In genomic region chrX:41468647-41469323, GRCh38 we compare ENCODE assay signal across 12 cellular contexts. TPM values are rescaled to one million over a fixed set of nuclear protein-coding genes. Genes with fewer than 3 reads are reported as not detected.
DNase-seq lines count a peak whose midpoint lies in the region; ATAC-seq and TF ChIP-seq lines count a peak whose summit lies in the region.
"Had no signal": no experiment of that assay in that cellular context is flagged by ENCODE, and none has a peak within 500 bp of the region (broad histone marks: within the 10 kb centered on the region; RNA-seq: fewer than 3 reads in every experiment).

No MANE protein-coding gene starts in this region.

- CTCF ChIA-PET in CD4-positive, alpha-beta memory T cell (lab: Charles Lee; ENCODE audit: partially characterized antibody): no interaction called here

- H3K27me3 Mint-ChIP-seq in activated T-helper 17 cell treated with anti-CD3 and anti-CD28 coated beads, Interleukin-2, amount 50 U/mL, for 72 hours: no peaks in the 10 kb centered on the region
- no peaks in the 10 kb centered on the region for H3K27me3 Mint-ChIP-seq in CD4-positive, alpha-beta memory T cell
- H3K27me3 Mint-ChIP-seq: activated naive CD4-positive, alpha-beta T cell treated with anti-CD3 and anti-CD28 coated beads, Interleukin-2, amount 50 U/mL, for 24 hours had no signal

- H3K9me3 ChIP-seq in gastrocnemius medialis: no peaks in the 10 kb centered on the region
- no peaks in the 10 kb centered on the region for H3K9me3 ChIP-seq in CD4-positive, alpha-beta memory T cell (ENCODE audit: control insufficient read depth in 1 of 2, low read length in 2 of 2)

- H3K27ac Mint-ChIP-seq in activated T-helper 17 cell treated with anti-CD3 and anti-CD28 coated beads, Interleukin-2, amount 50 U/mL, for 72 hours: no peak overlapping the region
- no peak overlapping the region for H3K27ac Mint-ChIP-seq in CD4-positive, alpha-beta memory T cell
- H3K27ac Mint-ChIP-seq: activated naive CD4-positive, alpha-beta T cell treated with anti-CD3 and anti-CD28 coated beads, Interleukin-2, amount 50 U/mL, for 24 hours; HFFc6 had no signal

- POLR2A ChIA-PET in CD4-positive, alpha-beta memory T cell (lab: Charles Lee; ENCODE audit: partially characterized antibody): no interaction called here

- H3K36me3 Mint-ChIP-seq in activated T-helper 17 cell treated with anti-CD3 and anti-CD28 coated beads, Interleukin-2, amount 50 U/mL, for 72 hours (ENCODE audit: low read depth): no peaks in the 10 kb centered on the region
- H3K36me3 Mint-ChIP-seq in CD4-positive, alpha-beta memory T cell: no peaks in the 10 kb centered on the region
- H3K36me3 Mint-ChIP-seq: activated naive CD4-positive, alpha-beta T cell treated with anti-CD3 and anti-CD28 coated beads, Interleukin-2, amount 50 U/mL, for 24 hours had no signal

- peak overlapping the region; percentile 82 to 87 (median 85) for H3K27ac ChIP-seq in gastrocnemius medialis
- H3K27ac ChIP-seq in CD4-positive, alpha-beta memory T cell (ENCODE audit: low read depth, low read length): no peak overlapping the region

- H3K4me1 Mint-ChIP-seq in activated T-helper 17 cell treated with anti-CD3 and anti-CD28 coated beads, Interleukin-2, amount 50 U/mL, for 72 hours: no peaks in the 10 kb centered on the region
- H3K4me1 Mint-ChIP-seq in CD4-positive, alpha-beta memory T cell: no peaks in the 10 kb centered on the region
- H3K4me1 Mint-ChIP-seq: activated naive CD4-positive, alpha-beta T cell treated with anti-CD3 and anti-CD28 coated beads, Interleukin-2, amount 50 U/mL, for 24 hours had no signal

- in situ Hi-C loops in gastrocnemius medialis (cut with MboI; ENCODE audit: low sequenced_read_pairs in 4 of 4): no loop called here

- intact Hi-C loops in gastrocnemius medialis (cut with DNase I; ENCODE audit: low total_unique reads): no loop called here
- intact Hi-C loops in CD4-positive, alpha-beta memory T cell (cut with micrococcal nuclease): no loop called here

- no peaks in the 10 kb centered on the region for H3K27me3 ChIP-seq in gastrocnemius medialis
- no peaks in the 10 kb centered on the region for H3K27me3 ChIP-seq in CD4-positive, alpha-beta memory T cell (ENCODE audit: insufficient read depth, low read length)

- ATAC-seq in gastrocnemius medialis: peak; percentile 96 to 99
- no peak for ATAC-seq in activated T-helper 17 cell treated with anti-CD3 and anti-CD28 coated beads, Interleukin-2, amount 50 U/mL, for 72 hours (replicated peaks)

- H3K4me3 ChIP-seq in fibroblast of villous mesenchyme (ENCODE audit: low read depth, low read length) (no peak overlapping the region), gastrocnemius medialis (no peak overlapping the region)
- no peak overlapping the region for H3K4me3 ChIP-seq in CD4-positive, alpha-beta memory T cell (ENCODE audit: low read length in 2 of 2)

- peak; percentile 33 for DNase-seq in M059J (ENCODE audit: low read depth)
- peak; percentile 68 for DNase-seq in NCI-H748 treated with DMSO at 0.1 percent for 48 hours (lab: John Stamatoyannopoulos, UW)
- peak; percentile 32 for DNase-seq in fibroblast of villous mesenchyme (ENCODE audit: low read depth)
- peak; percentile 59 to 70 for DNase-seq in gastrocnemius medialis
- DNase-seq in SKM-1 (lab: John Stamatoyannopoulos, UW; ENCODE audit: unreplicated experiment): no peak
- DNase-seq in CD4-positive, alpha-beta memory T cell: no peak
- DNase-seq: activated CD4-positive, CD25-positive, alpha-beta regulatory T cell; HFFc6; stimulated activated naive CD4-positive, alpha-beta T cell had no signal

- peak in 1 of 2 donors; percentile 18 for TF ChIP-seq POLR2A in gastrocnemius medialis (IDR thresholded peaks at IDR 0.05)

- no peaks in the 10 kb centered on the region for H3K9me3 Mint-ChIP-seq in activated T-helper 17 cell treated with anti-CD3 and anti-CD28 coated beads, Interleukin-2, amount 50 U/mL, for 72 hours
- H3K9me3 Mint-ChIP-seq in CD4-positive, alpha-beta memory T cell: no peaks in the 10 kb centered on the region
- H3K9me3 Mint-ChIP-seq: activated naive CD4-positive, alpha-beta T cell treated with anti-CD3 and anti-CD28 coated beads, Interleukin-2, amount 50 U/mL, for 24 hours; HFFc6 had no signal

- no peaks in the 10 kb centered on the region for H3K36me3 ChIP-seq in gastrocnemius medialis
- no peaks in the 10 kb centered on the region for H3K36me3 ChIP-seq in CD4-positive, alpha-beta memory T cell (ENCODE audit: insufficient read depth, low read length)

- H3K4me3 Mint-ChIP-seq in activated T-helper 17 cell treated with anti-CD3 and anti-CD28 coated beads, Interleukin-2, amount 50 U/mL, for 72 hours: no peak overlapping the region
- no peak overlapping the region for H3K4me3 Mint-ChIP-seq in CD4-positive, alpha-beta memory T cell
- H3K4me3 Mint-ChIP-seq: activated naive CD4-positive, alpha-beta T cell treated with anti-CD3 and anti-CD28 coated beads, Interleukin-2, amount 50 U/mL, for 24 hours; HFFc6 had no signal

- peaks cover 6 to 14% of the 10 kb centered on the region in 2 donors for H3K4me1 ChIP-seq in gastrocnemius medialis
- no peaks in the 10 kb centered on the region for H3K4me1 ChIP-seq in CD4-positive, alpha-beta memory T cell (ENCODE audit: insufficient read depth, low read length)

- no peak for TF ChIP-seq CTCF in fibroblast of villous mesenchyme (IDR thresholded peaks at IDR 0.05; ENCODE audit: insufficient read depth, low read depth, low read length)
- TF ChIP-seq CTCF in gastrocnemius medialis (IDR thresholded peaks at IDR 0.05 in 4 of 5, conservative IDR thresholded peaks at IDR 0.05 in 1 of 5): no peak

RNA-seq across cellular contexts. Expression of gene NYX, which starts 21.6 kb away (rescaled TPM):
- total RNA-seq in M059J (2014; rRNA removed; shearing (Covaris generic)): not detected in 2 replicates
- total RNA-seq in fibroblast of villous mesenchyme (not detected in 2 replicates), gastrocnemius medialis (under 1 TPM in 1 of 4 donors, not detected in 3; 0.09 TPM)
- under 1 TPM in 1 of 2 donors, not detected in 1; 0.13 TPM for total RNA-seq in activated T-helper 17 cell treated with anti-CD3 and anti-CD28 coated beads, Interleukin-2, amount 50 U/mL, for 72 hours
- not detected for total RNA-seq in CD4-positive, alpha-beta memory T cell
- not detected for polyA plus RNA-seq in CD4-positive, alpha-beta memory T cell
- total RNA-seq: HFFc6, lower leg skin had no signal

Comparison
In these comparisons a context has a peak if more than half of its experiments do, and no peak if none do; other contexts are left out.
1. DNase-seq: peak in M059J (single experiment), NCI-H748 treated with DMSO at 0.1 percent for 48 hours (single experiment), fibroblast of villous mesenchyme (single experiment) and gastrocnemius medialis (2 of 2); none in SKM-1 (single experiment) and CD4-positive, alpha-beta memory T cell (0 of 5).